Comparison of ENCODE assay signal across 19 cellular contexts in genomic region chrX:77622233-77622632, GRCh38.
"Had no signal": no experiment of that assay in that cellular context is flagged by ENCODE, and none has a peak within 500 bp of the region (broad histone marks: within the 10 kb centered on the region; RNA-seq: fewer than 3 reads in every experiment).

No MANE protein-coding gene starts in this region.

- H3K9me3 Mint-ChIP-seq: activated CD4-positive, alpha-beta memory T cell treated with anti-CD3 and anti-CD28 coated beads for 36 hours; activated naive CD8-positive, alpha-beta T cell treated with anti-CD3 and anti-CD28 coated beads, Interleukin-2, amount 10 ng/mL, durations not matched to agents 7 days and 5 days; activated T-cell treated with anti-CD3 and anti-CD28 coated beads, Interleukin-2, amount 50 U/mL, for 4 hours; effector memory CD8-positive, alpha-beta T cell; naive thymus-derived CD8-positive, alpha-beta T cell had no signal

- H3K4me3 Mint-ChIP-seq: activated CD4-positive, alpha-beta memory T cell treated with anti-CD3 and anti-CD28 coated beads for 36 hours; activated naive CD8-positive, alpha-beta T cell treated with anti-CD3 and anti-CD28 coated beads, Interleukin-2, amount 10 ng/mL, durations not matched to agents 7 days and 5 days; memory B cell; naive thymus-derived CD8-positive, alpha-beta T cell had no signal

- H3K27ac ChIP-seq: breast epithelium, epithelial cell of prostate, hepatocyte had no signal

- H3K27me3 Mint-ChIP-seq: activated CD4-positive, alpha-beta memory T cell treated with anti-CD3 and anti-CD28 coated beads for 36 hours; activated CD8-positive, alpha-beta memory T cell treated with anti-CD3 and anti-CD28 coated beads, Interleukin-2, amount 10 ng/mL, durations not matched to agents 7 days and 5 days; activated naive CD8-positive, alpha-beta T cell treated with anti-CD3 and anti-CD28 coated beads, Interleukin-2, amount 10 ng/mL, durations not matched to agents 7 days and 5 days; effector memory CD8-positive, alpha-beta T cell; memory B cell; naive thymus-derived CD8-positive, alpha-beta T cell had no signal

- ATAC-seq: activated CD8-positive, alpha-beta memory T cell treated with anti-CD3 and anti-CD28 coated beads, Interleukin-2, amount 10 ng/mL, durations not matched to agents 7 days and 5 days; activated T-cell treated with anti-CD3 and anti-CD28 coated beads, Interleukin-2, amount 50 U/mL, for 4 hours; effector memory CD8-positive, alpha-beta T cell; left ventricle myocardium superior; naive thymus-derived CD8-positive, alpha-beta T cell; stimulated activated naive CD8-positive, alpha-beta T cell treated with anti-CD3 and anti-CD28 coated beads, Interleukin-15, Interleukin-2, amounts not matched to agents 100 U/mL and 50 U/mL, for 24 hours had no signal

- H3K4me1 Mint-ChIP-seq: memory B cell had no signal

- H3K36me3 ChIP-seq: breast epithelium had no signal

- H3K4me3 ChIP-seq: breast epithelium, hepatocyte had no signal

- H3K27me3 ChIP-seq: hepatocyte had no signal

- H3K4me1 ChIP-seq: breast epithelium had no signal

- H2AFZ ChIP-seq: hepatocyte had no signal

- DNase-seq: activated CD4-positive, alpha-beta T cell treated with anti-CD3 and anti-CD28 coated beads for 1 hour; activated CD8-positive, alpha-beta memory T cell treated with anti-CD3 and anti-CD28 coated beads, Interleukin-2, amount 10 ng/mL, durations not matched to agents 7 days and 5 days; activated naive CD8-positive, alpha-beta T cell treated with anti-CD3 and anti-CD28 coated beads, Interleukin-2, amount 10 ng/mL, durations not matched to agents 7 days and 5 days; activated T-cell treated with anti-CD3 and anti-CD28 coated beads, Interleukin-2, amount 50 U/mL, for 4 hours; aorta; effector memory CD8-positive, alpha-beta T cell; kidney; left ventricle myocardium superior; naive thymus-derived CD8-positive, alpha-beta T cell; small intestine; stimulated activated CD4-positive, alpha-beta T cell treated with anti-CD3 and anti-CD28 coated beads, Interleukin-4, amount 100 ng/mL, for 4 hours; stimulated activated CD8-positive, alpha-beta memory T cell treated with anti-CD3 and anti-CD28 coated beads, Interleukin-4, amount 100 ng/mL, for 48 hours; stimulated activated naive CD8-positive, alpha-beta T cell treated with anti-CD3 and anti-CD28 coated beads, Interleukin-15, Interleukin-2, amounts not matched to agents 100 U/mL and 50 U/mL, for 24 hours; trophoblast cell had no signal

- H3K4me2 ChIP-seq: hepatocyte had no signal

- H3K9me3 ChIP-seq: breast epithelium had no signal

- H3K27ac Mint-ChIP-seq: activated CD4-positive, alpha-beta memory T cell treated with anti-CD3 and anti-CD28 coated beads for 36 hours; activated naive CD8-positive, alpha-beta T cell treated with anti-CD3 and anti-CD28 coated beads, Interleukin-2, amount 10 ng/mL, durations not matched to agents 7 days and 5 days; memory B cell had no signal
